ENCODE assay signal across 21 cellular contexts in the genomic region with DNA sequence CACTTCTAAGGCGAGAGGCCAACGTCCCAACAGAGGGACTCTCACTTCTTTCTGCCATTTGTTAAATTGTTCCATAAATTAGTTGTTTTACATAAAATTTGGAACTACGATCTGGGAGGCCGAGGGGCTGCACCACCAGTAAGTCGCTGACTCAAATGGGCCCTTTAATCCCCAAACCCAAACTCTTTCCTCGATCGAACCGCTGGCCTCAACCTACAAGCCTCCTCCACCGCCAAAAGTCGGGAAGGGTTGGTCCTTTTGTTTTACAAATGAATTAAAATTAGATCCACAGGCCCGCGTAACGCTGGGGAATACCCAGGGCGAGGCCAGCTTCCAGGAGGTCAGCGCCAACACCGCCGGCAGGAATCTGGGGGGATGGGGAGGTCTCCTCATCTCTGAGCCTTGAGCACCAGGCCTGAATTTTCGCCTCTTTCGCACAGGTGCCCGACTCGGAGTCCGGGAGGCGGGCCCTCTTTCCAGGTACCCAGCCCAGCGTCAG. TPM values are rescaled to one million over a fixed set of nuclear protein-coding genes. Genes with fewer than 3 reads are reported as not detected.
DNase-seq lines count a peak whose midpoint lies in the region; ATAC-seq and TF ChIP-seq lines count a peak whose summit lies in the region.
"Had no signal": no experiment of that assay in that cellular context is flagged by ENCODE, and none has a peak within 500 bp of the region (broad histone marks: within the 10 kb centered on the region; RNA-seq: fewer than 3 reads in every experiment).

No MANE protein-coding gene starts in this region.

- H2BK120ac ChIP-seq in neuronal stem cell (ENCODE audit: low read depth, low read length): no peak overlapping the region

- no peak overlapping the region for H4K91ac ChIP-seq in neuronal stem cell (ENCODE audit: low read depth, low read length, poor library complexity)

- no peak overlapping the region for H2BK12ac ChIP-seq in neuronal stem cell (ENCODE audit: low read length)

- H3K18ac ChIP-seq in neuronal stem cell (ENCODE audit: low read length): peak overlapping the region; percentile 59

- no peaks in the 10 kb centered on the region for H3K36me3 ChIP-seq in left ventricle myocardium inferior
- H3K36me3 ChIP-seq in iPS-15b (ENCODE audit: control insufficient read depth, insufficient read depth, low read length): no peaks in the 10 kb centered on the region
- no peaks in the 10 kb centered on the region for H3K36me3 ChIP-seq in neuronal stem cell (replicated peaks in 1 of 2; ENCODE audit: control insufficient read depth in 2 of 2, insufficient read depth in 2 of 2, low read length in 2 of 2)
- no peaks in the 10 kb centered on the region for H3K36me3 ChIP-seq in left lung
- H3K36me3 ChIP-seq: MG63 had no signal

- no peak for DNase-seq in left ventricle myocardium inferior
- DNase-seq in cardiac septum (ENCODE audit: low spot score): no peak
- DNase-seq in neuronal stem cell (ENCODE audit: low spot score): no peak
- DNase-seq in left lung: no peak
- no peak for DNase-seq in activated CD4-positive, CD25-positive, alpha-beta regulatory T cell treated with anti-CD3 and anti-CD28 coated beads, Interleukin-2, amount 50 U/mL, for 72 hours
- no peak for DNase-seq in SKM-1 (lab: John Stamatoyannopoulos, UW; ENCODE audit: unreplicated experiment)
- DNase-seq: CD4-positive, alpha-beta memory T cell; DMS79; MG63; NCI-H1092; NCI-H146; NCI-H2081; NCI-H510A; NCI-H774; PC-9 had no signal

- H3K4me2 ChIP-seq in neuronal stem cell (ENCODE audit: insufficient read depth, low read length, poor library complexity, severe bottlenecking): peak overlapping the region; percentile 79
- H3K4me2 ChIP-seq: KMS-11, PC-9 had no signal

- ATAC-seq in left lung (no peak), HG03175 (IDR thresholded peaks at IDR 0.05; ENCODE audit: unreplicated experiment) (no peak)

- H2AFZ ChIP-seq in neuronal stem cell (ENCODE audit: low read length): no peak overlapping the region
- H2AFZ ChIP-seq: PC-9 had no signal

- WGBS in neuronal stem cell (ENCODE audit: extremely low coverage in 2 of 2, insufficient read length in 2 of 2, insufficient replicate concordance in 1 of 2), 2 donors: no CpG with 5 or more reads among the region's 24 CpGs

- H3K4me1 ChIP-seq in left ventricle myocardium inferior (peaks cover 32% of the 10 kb centered on the region), iPS-15b (ENCODE audit: control insufficient read depth, insufficient read depth, low read length) (peaks cover 3% of the 10 kb centered on the region), neuronal stem cell (ENCODE audit: control insufficient read depth in 2 of 2, insufficient read depth in 1 of 2, low read depth in 1 of 2, low read length in 2 of 2) (peaks cover 0 to 9% of the 10 kb centered on the region in 2 donors), left lung (peaks cover 4 to 21% of the 10 kb centered on the region in 2 donors)

- intact Hi-C loops in left ventricle myocardium inferior (cut with micrococcal nuclease): no loop called here
- intact Hi-C loops in cardiac septum (cut with DNase I): no loop called here
- intact Hi-C loops in left lung (cut with DNase I): no loop called here

- no peak overlapping the region for H2BK5ac ChIP-seq in neuronal stem cell (ENCODE audit: low read length)

- H2BK15ac ChIP-seq in neuronal stem cell (ENCODE audit: low read length): no peak overlapping the region

- H4K8ac ChIP-seq in neuronal stem cell (ENCODE audit: low read depth, low read length): no peak overlapping the region

- H3K27me3 ChIP-seq in left ventricle myocardium inferior (ENCODE audit: low read depth) (peaks cover 94% of the 10 kb centered on the region), iPS-15b (ENCODE audit: control insufficient read depth, insufficient read depth, low read length) (peaks cover 56% of the 10 kb centered on the region), neuronal stem cell (ENCODE audit: control insufficient read depth in 3 of 3, insufficient read depth in 3 of 3, low read depth in 1 of 3, low read length in 3 of 3) (peaks cover 42 to 82% (median 75%) of the 10 kb centered on the region in 3 experiments), left lung (peaks cover 51 to 85% of the 10 kb centered on the region in 2 donors)
- H3K27me3 ChIP-seq: MG63 had no signal

- H3K79me1 ChIP-seq in neuronal stem cell (ENCODE audit: low read depth, low read length): no peaks in the 10 kb centered on the region

- H2AK5ac ChIP-seq in neuronal stem cell (ENCODE audit: low read depth, low read length): no peak overlapping the region

- peak overlapping the region; percentile 54 for H3K4me3 ChIP-seq in left ventricle myocardium inferior
- H3K4me3 ChIP-seq in iPS-15b (ENCODE audit: low read depth, low read length): peak overlapping the region; percentile 64
- H3K4me3 ChIP-seq in neuronal stem cell (ENCODE audit: low read length in 2 of 2): no peak overlapping the region
- no peak overlapping the region for H3K4me3 ChIP-seq in left lung
- H3K4me3 ChIP-seq: MG63, PC-9 had no signal

- no peak overlapping the region for H3K23ac ChIP-seq in neuronal stem cell (ENCODE audit: low read depth, low read length, poor library complexity)

- TF ChIP-seq CTCF in left ventricle myocardium inferior (IDR thresholded peaks at IDR 0.05; ENCODE audit: borderline replicate concordance) (no peak), left lung (IDR thresholded peaks at IDR 0.05) (no peak)

- H3K9me3 ChIP-seq in left ventricle myocardium inferior (replicated peaks): peaks cover 1% of the 10 kb centered on the region
- H3K9me3 ChIP-seq in iPS-15b (ENCODE audit: control insufficient read depth, insufficient read depth, low read length): no peaks in the 10 kb centered on the region
- H3K9me3 ChIP-seq in neuronal stem cell (replicated peaks in 1 of 2; ENCODE audit: control insufficient read depth in 2 of 2, insufficient read depth in 1 of 2, low read depth in 1 of 2, low read length in 2 of 2): no peaks in the 10 kb centered on the region
- H3K9me3 ChIP-seq in left lung: no peaks in the 10 kb centered on the region
- H3K9me3 ChIP-seq: MG63 had no signal

- no peak overlapping the region for H3K14ac ChIP-seq in neuronal stem cell (ENCODE audit: low read length)

- H3K4ac ChIP-seq in neuronal stem cell (ENCODE audit: low read length): no peak overlapping the region

- H3K9ac ChIP-seq in iPS-15b (ENCODE audit: low read depth, low read length): no peak overlapping the region
- H3K9ac ChIP-seq in neuronal stem cell (ENCODE audit: low read depth, low read length, poor library complexity): no peak overlapping the region
- H3K9ac ChIP-seq: KMS-11 had no signal

- H3K27ac ChIP-seq in left ventricle myocardium inferior (replicated peaks) (no peak overlapping the region), neuronal stem cell (replicated peaks; ENCODE audit: low read length) (no peak overlapping the region), left lung (no peak overlapping the region)
- H3K27ac ChIP-seq: KMS-11, PC-9 had no signal

RNA-seq across cellular contexts. Expression of gene FOXI2, which starts 1.2 kb away (rescaled TPM):
- total RNA-seq in left ventricle myocardium inferior: 0.08 TPM
- 0.24 TPM for total RNA-seq in cardiac septum
- polyA plus RNA-seq in neuronal stem cell (2013, experiment 1 of 2): not detected
- not detected for polyA plus RNA-seq in neuronal stem cell (2013, experiment 2 of 2)
- not detected for total RNA-seq in left lung
- total RNA-seq: A172; CD4-positive, alpha-beta memory T cell; G401; PC-9 had no signal
- polyA plus RNA-seq: BJ; CD4-positive, alpha-beta memory T cell had no signal

Comparison
In these comparisons a context has a peak if more than half of its experiments do, and no peak if none do; other contexts are left out.
1. H3K4me3 ChIP-seq: peak in left ventricle myocardium inferior (single experiment) and iPS-15b (single experiment); none in neuronal stem cell (0 of 2) and left lung (0 of 2).